In the genomic region with DNA sequence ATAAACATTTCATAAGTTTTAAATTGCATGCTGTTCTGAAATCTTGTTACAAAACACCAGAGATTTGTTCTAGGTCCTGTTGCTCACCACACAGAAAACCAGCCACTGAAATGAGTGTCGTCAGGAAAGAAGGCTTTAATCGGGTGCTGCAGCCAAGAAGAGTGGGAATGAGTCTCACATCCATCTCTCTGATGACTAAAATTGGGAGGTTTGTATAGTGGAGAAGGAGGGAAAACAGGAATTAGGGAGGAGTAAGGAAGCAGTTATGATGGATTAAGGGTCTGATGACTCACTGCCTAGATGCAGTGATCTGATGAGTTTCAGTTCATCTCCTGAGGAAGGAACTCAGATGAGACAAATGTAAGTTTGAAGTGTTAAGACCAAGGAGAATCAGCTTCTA, we compare ENCODE assay signal across 14 cellular contexts. TPM values are rescaled to one million over a fixed set of nuclear protein-coding genes. Genes with fewer than 3 reads are reported as not detected.
DNase-seq lines count a peak whose midpoint lies in the region; ATAC-seq, FAIRE-seq and TF ChIP-seq lines count a peak whose summit lies in the region.
"Had no signal": no experiment of that assay in that cellular context is flagged by ENCODE, and none has a peak within 500 bp of the region (broad histone marks: within the 10 kb centered on the region; RNA-seq: fewer than 3 reads in every experiment).

No MANE protein-coding gene starts in this region.

- TF ChIP-seq POLR2A in prostate gland (IDR thresholded peaks at IDR 0.05), result no peak

- H3K4me3 ChIP-seq in epithelial cell of esophagus (ENCODE audit: low read length) (no peak overlapping the region), muscle layer of duodenum (ENCODE audit: low read depth in 1 of 2, low read length in 2 of 2) (no peak overlapping the region), prostate gland (no peak overlapping the region)
- H3K4me3 ChIP-seq: BLaER1, GM23338 had no signal

- H3K36me3 Mint-ChIP-seq in CD14-positive monocyte, result no peaks in the 10 kb centered on the region
- H3K36me3 Mint-ChIP-seq: activated naive CD8-positive, alpha-beta T cell treated with anti-CD3 and anti-CD28 coated beads, Interleukin-2, amount 10 ng/mL, durations not matched to agents 7 days and 5 days had no signal

- H3K4me1 Mint-ChIP-seq in CD14-positive monocyte, result peaks cover 39% of the 10 kb centered on the region
- H3K4me1 Mint-ChIP-seq: activated naive CD8-positive, alpha-beta T cell treated with anti-CD3 and anti-CD28 coated beads, Interleukin-2, amount 10 ng/mL, durations not matched to agents 7 days and 5 days; GM23338 had no signal

- no peaks in the 10 kb centered on the region for H3K9me3 ChIP-seq in muscle layer of duodenum (ENCODE audit: control insufficient read depth in 1 of 2, low read length in 2 of 2)
- no peaks in the 10 kb centered on the region for H3K9me3 ChIP-seq in prostate gland

- DNase-seq in CD14-positive monocyte (ENCODE audit: low spot score) (no peak), M059J (ENCODE audit: low read depth) (peak; percentile 71), epithelial cell of esophagus (ENCODE audit: low read depth) (peak; percentile 49), frontal cortex (ENCODE audit: low spot score in 2 of 2) (no peak), NAMALWA (ENCODE audit: low spot score) (no peak), prostate gland (ENCODE audit: low spot score) (no peak)
- DNase-seq: activated CD4-positive, alpha-beta T cell treated with anti-CD3 and anti-CD28 coated beads for 1 hour; activated naive CD8-positive, alpha-beta T cell treated with anti-CD3 and anti-CD28 coated beads, Interleukin-2, amount 10 ng/mL, durations not matched to agents 7 days and 5 days had no signal

- H3K27me3 Mint-ChIP-seq in CD14-positive monocyte (ENCODE audit: low read depth in 3 of 3), result peaks cover 0 to 7% (median 2%) of the 10 kb centered on the region in 3 donors
- H3K27me3 Mint-ChIP-seq: activated naive CD8-positive, alpha-beta T cell treated with anti-CD3 and anti-CD28 coated beads, Interleukin-2, amount 10 ng/mL, durations not matched to agents 7 days and 5 days had no signal

- H3K36me3 ChIP-seq in muscle layer of duodenum (ENCODE audit: control insufficient read depth in 1 of 2, insufficient read depth in 2 of 2, low read length in 2 of 2) (no peaks in the 10 kb centered on the region), prostate gland (no peaks in the 10 kb centered on the region)
- H3K36me3 ChIP-seq: BLaER1 had no signal

- WGBS in prostate gland, result 52% methylated on average over 2 of the region's 2 CpGs

- ATAC-seq in HG03025 (IDR thresholded peaks at IDR 0.05; ENCODE audit: low FRiP score, unreplicated experiment), result no peak
- ATAC-seq: GM23338 had no signal

- H3K4me1 ChIP-seq in muscle layer of duodenum (ENCODE audit: control insufficient read depth in 1 of 2, insufficient read depth in 2 of 2, low read length in 2 of 2) (no peaks in the 10 kb centered on the region), prostate gland (replicated peaks) (no peaks in the 10 kb centered on the region)
- H3K4me1 ChIP-seq: BLaER1 had no signal

- peak overlapping the region in 6 of 7 donors; percentile 0 to 74 (median 27) for H3K27ac Mint-ChIP-seq in CD14-positive monocyte
- H3K27ac Mint-ChIP-seq: activated naive CD8-positive, alpha-beta T cell treated with anti-CD3 and anti-CD28 coated beads, Interleukin-2, amount 10 ng/mL, durations not matched to agents 7 days and 5 days; GM23338 had no signal

- H3K27me3 ChIP-seq in muscle layer of duodenum (ENCODE audit: low read depth, low read length) (no peaks in the 10 kb centered on the region), prostate gland (replicated peaks; ENCODE audit: insufficient read depth) (no peaks in the 10 kb centered on the region)
- H3K27me3 ChIP-seq: BLaER1 had no signal

- H3K27ac ChIP-seq in muscle layer of duodenum (ENCODE audit: low read length), result peak overlapping the region; percentile 28
- no peak overlapping the region for H3K27ac ChIP-seq in prostate gland
- H3K27ac ChIP-seq: BLaER1 had no signal

- no peak for TF ChIP-seq CTCF in CD14-positive monocyte (IDR thresholded peaks at IDR 0.05)
- TF ChIP-seq CTCF in epithelial cell of esophagus (IDR thresholded peaks at IDR 0.05; ENCODE audit: insufficient read depth, low read depth, low read length, missing control alignments), result no peak
- no peak for TF ChIP-seq CTCF in prostate gland (IDR thresholded peaks at IDR 0.05)

- no peak for FAIRE-seq in frontal cortex (lab: Jason Lieb, UNC)

- H3K4me3 Mint-ChIP-seq in CD14-positive monocyte, result peak overlapping the region in 1 of 2 donors; percentile 9
- H3K4me3 Mint-ChIP-seq: activated naive CD8-positive, alpha-beta T cell treated with anti-CD3 and anti-CD28 coated beads, Interleukin-2, amount 10 ng/mL, durations not matched to agents 7 days and 5 days; GM23338 had no signal

- H3K9me3 Mint-ChIP-seq in CD14-positive monocyte, result peaks cover 2 to 14% (median 9%) of the 10 kb centered on the region in 7 donors

- intact Hi-C loops in CD14-positive monocyte (cut with micrococcal nuclease), result no loop called here
- intact Hi-C loops in prostate gland (cut with DNase I), result no loop called here

RNA-seq across cellular contexts. Expression of gene GPR39, which starts 42.1 kb away (rescaled TPM):
- not detected for polyA plus RNA-seq in CD14-positive monocyte
- total RNA-seq in M059J (2014; rRNA removed; shearing (Covaris generic)), result 8.2 and 10.7 TPM in 2 replicates
- total RNA-seq in frontal cortex (2.9 TPM), prostate gland (1 to 10 TPM; 3.6 to 5.3 TPM)
- total RNA-seq: activated naive CD8-positive, alpha-beta T cell treated with anti-CD3 and anti-CD28 coated beads, Interleukin-2, amount 10 ng/mL, durations not matched to agents 7 days and 5 days; pulmonary artery endothelial cell; T-helper 1 cell treated with Interleukin-12 subunit alpha and Interleukin-12 subunit beta and Interleukin-4 antibody, amounts not matched to agents 30 ng/mL and 1 ng/mL, for 36 hours had no signal

Comparison
In these comparisons a context has a peak if more than half of its experiments do, and no peak if none do; other contexts are left out.
1. DNase-seq: peak in M059J (single experiment) and epithelial cell of esophagus (single experiment); none in CD14-positive monocyte (single experiment), frontal cortex (0 of 2), NAMALWA (single experiment) and prostate gland (single experiment).